In the genomic region with DNA sequence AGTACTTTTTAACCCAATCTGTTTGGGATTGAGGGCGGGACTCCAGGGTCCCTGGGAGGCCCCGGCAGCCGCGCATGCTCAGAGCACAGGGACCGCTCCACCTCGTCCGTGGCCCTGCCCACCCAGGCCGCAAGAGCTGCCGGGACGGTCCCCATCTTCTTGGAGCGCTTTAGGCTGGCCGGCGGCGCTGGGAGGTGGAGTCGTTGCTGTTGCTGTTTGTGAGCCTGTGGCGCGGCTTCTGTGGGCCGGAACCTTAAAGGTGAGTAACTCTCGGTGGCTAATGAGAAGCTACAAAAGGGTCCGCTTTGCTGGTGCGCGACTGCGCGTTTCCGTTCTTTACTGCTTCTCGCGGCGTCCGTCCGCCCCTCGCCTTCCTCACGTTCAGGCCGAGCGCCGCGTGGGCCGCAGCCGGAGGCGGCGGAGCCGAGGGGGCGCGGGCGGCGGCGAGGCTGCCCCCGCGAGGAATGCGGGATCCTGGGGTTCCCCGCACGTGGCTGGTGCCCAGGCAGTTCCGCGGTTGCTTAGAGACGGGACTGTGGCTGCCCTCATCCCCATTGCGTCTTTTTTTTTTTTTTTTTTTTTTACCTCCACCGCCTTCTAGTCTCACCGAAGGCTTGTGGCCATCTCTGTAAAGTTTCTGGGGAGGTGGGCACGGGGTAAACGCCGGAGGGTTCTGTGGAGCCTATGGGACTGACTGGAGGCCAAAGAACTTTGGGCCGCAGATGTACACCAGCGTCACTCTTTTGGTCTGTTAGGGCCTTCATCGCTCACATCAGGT, we compare ENCODE assay signal across 8 cellular contexts. TPM values are rescaled to one million over a fixed set of nuclear protein-coding genes. Genes with fewer than 3 reads are reported as not detected.
DNase-seq lines count a peak whose midpoint lies in the region; ATAC-seq and TF ChIP-seq lines count a peak whose summit lies in the region.

SSB (plus strand) TSS at position 154 of the 778 bp plus-strand sequence. CDS start 2,090 bp downstream, outside the sequence.

- H3K79me2 ChIP-seq in OCI-LY1 (ENCODE audit: insufficient read depth, low read length), result peaks cover 29% of the 10 kb centered on the region

- H3K27ac ChIP-seq in HUES48 (ENCODE audit: low read depth, low read length) (peak within 1 kb of the TSS; percentile 96), OCI-LY1 (ENCODE audit: low read depth, low read length, poor library complexity, severe bottlenecking) (peak within 1 kb of the TSS; percentile 83)

- peak within 1 kb of the TSS; percentile 86 for H2AFZ ChIP-seq in OCI-LY1 (ENCODE audit: low read length)

- no peaks in the 10 kb centered on the region for H3K27me3 Mint-ChIP-seq in endothelial cell (ENCODE audit: unreplicated experiment)

- peaks cover 35% of the 10 kb centered on the region for H3K36me3 ChIP-seq in HUES48 (ENCODE audit: control insufficient read depth, insufficient read depth, low read length)
- peaks cover 34% of the 10 kb centered on the region for H3K36me3 ChIP-seq in OCI-LY1 (ENCODE audit: insufficient read depth, low read length)

- H3F3A ChIP-seq in OCI-LY1 (ENCODE audit: insufficient read depth, low read length), result no peaks in the 10 kb centered on the region

- H3K4me3 ChIP-seq in HUES48 (ENCODE audit: low read depth, low read length) (peak within 1 kb of the TSS; percentile 90), OCI-LY1 (ENCODE audit: low read depth, low read length, poor library complexity, severe bottlenecking) (peak within 1 kb of the TSS; percentile 87)

- H3K4me1 Mint-ChIP-seq in endothelial cell (ENCODE audit: unreplicated experiment), result no peaks in the 10 kb centered on the region

- H3K4me1 ChIP-seq in HUES48 (ENCODE audit: control insufficient read depth, insufficient read depth, low read length) (peaks cover 3% of the 10 kb centered on the region), OCI-LY1 (ENCODE audit: insufficient read depth, low read length, severe bottlenecking) (peaks cover 25% of the 10 kb centered on the region)

- H3K36me3 Mint-ChIP-seq in endothelial cell (ENCODE audit: low read depth, unreplicated experiment), result peaks cover 10% of the 10 kb centered on the region

- H3K27me3 ChIP-seq in HUES48 (ENCODE audit: control insufficient read depth, insufficient read depth, low read length) (no peaks in the 10 kb centered on the region), OCI-LY1 (ENCODE audit: insufficient read depth, low read length) (no peaks in the 10 kb centered on the region)

- H3K9me2 ChIP-seq in OCI-LY1 (ENCODE audit: low read depth, low read length), result no peaks in the 10 kb centered on the region

- peak; percentile 95 for DNase-seq in Caki2 (ENCODE audit: low read depth)
- DNase-seq in activated CD8-positive, alpha-beta memory T cell treated with anti-CD3 and anti-CD28 coated beads, Interleukin-2, amount 50 U/mL, for 48 hours, result peak; percentile 96
- DNase-seq in endothelial cell (ENCODE audit: low spot score), result peak; percentile 90
- DNase-seq in midbrain (lab: John Stamatoyannopoulos, UW), result peak; percentile 90
- peak; percentile 84 to 92 for DNase-seq in stimulated activated CD8-positive, alpha-beta memory T cell treated with anti-CD3 and anti-CD28 coated beads, Interleukin-2, amount 100 ng/mL, for 1 hour (ENCODE audit: low read depth in 2 of 2)

- TF ChIP-seq CTCF in OCI-LY1 (IDR thresholded peaks at IDR 0.05; ENCODE audit: low read length) (no peak), endothelial cell (IDR thresholded peaks at IDR 0.05; ENCODE audit: unreplicated experiment) (no peak)

- no peaks in the 10 kb centered on the region for H4K20me1 ChIP-seq in OCI-LY1 (ENCODE audit: insufficient read depth, low read length)

- H3K9ac ChIP-seq in HUES48 (ENCODE audit: low read depth, low read length) (peak within 1 kb of the TSS; percentile 87), OCI-LY1 (ENCODE audit: low read length) (peak within 1 kb of the TSS; percentile 82)

- peak within 1 kb of the TSS; percentile 94 for H3K4me3 Mint-ChIP-seq in endothelial cell (ENCODE audit: unreplicated experiment)

- H3K27ac Mint-ChIP-seq in endothelial cell (ENCODE audit: unreplicated experiment), result peak within 1 kb of the TSS; percentile 95

- in situ Hi-C loops in Caki2 (cut with HindIII; ENCODE audit: low pct_unique_long_range_greater_than_20kb, low sequenced_read_pairs), result no loop called here

- H3K9me3 Mint-ChIP-seq in endothelial cell (ENCODE audit: unreplicated experiment), result no peaks in the 10 kb centered on the region

- H3K9me3 ChIP-seq in HUES48 (ENCODE audit: control insufficient read depth, insufficient read depth, low read length), result no peaks in the 10 kb centered on the region
- H3K9me3 ChIP-seq in OCI-LY1 (ENCODE audit: low read length), result no peaks in the 10 kb centered on the region

- H3K4me2 ChIP-seq in OCI-LY1 (ENCODE audit: low read length), result peak within 1 kb of the TSS; percentile 96

- peak; percentile 97 for ATAC-seq in GM21390 (IDR thresholded peaks at IDR 0.05; ENCODE audit: unreplicated experiment)

RNA-seq across cellular contexts. Expression of gene SSB, which starts in this region (rescaled TPM):
- 93.1 and 102 TPM in 2 replicates for total RNA-seq in Caki2 (2014; rRNA removed; shearing (Covaris generic); ENCODE audit: low replicate concordance)
- 109 TPM for total RNA-seq in endothelial cell (ENCODE audit: unreplicated experiment)

Comparison
In these comparisons a context has a peak if more than half of its experiments do, and no peak if none do; other contexts are left out.
1. Peak in every context shown above with its lines: DNase-seq, ATAC-seq, H3K4me3 ChIP-seq and H3K27ac ChIP-seq.